Comparison of ENCODE assay signal across 8 cellular contexts in genomic region chr6:25279748-25280616, GRCh38. TPM values are rescaled to one million over a fixed set of nuclear protein-coding genes. Genes with fewer than 3 reads are reported as not detected.
DNase-seq lines count a peak whose midpoint lies in the region; ATAC-seq, FAIRE-seq and TF ChIP-seq lines count a peak whose summit lies in the region.

No MANE protein-coding gene starts in this region.

- no peaks in the 10 kb centered on the region for H3K9me2 ChIP-seq in PC-9 (ENCODE audit: insufficient read depth)

- H3K79me2 ChIP-seq in PC-9 (ENCODE audit: low read depth) (peaks cover 39% of the 10 kb centered on the region), K562 (ENCODE audit: control insufficient read depth, insufficient read depth, low read length) (no peaks in the 10 kb centered on the region)

- TF ChIP-seq POLR2A in K562 (conservative IDR thresholded peaks at IDR 0.05): no peak

- peak overlapping the region; percentile 88 for H3K4me2 ChIP-seq in PC-9
- H3K4me2 ChIP-seq in K562 (ENCODE audit: insufficient read depth, low read length): peak overlapping the region; percentile 77

- CTCF ChIA-PET in PC-9 (lab: Charles Lee) (interaction anchor here (0.6 to 1.9 kb wide), 12 partner anchors 14 to 312 kb away, joined by 3 to 17 read pairs (median 6); no protein-coding TSS in a partner anchor), K562 (lab: Yijun Ruan, JAX; ENCODE audit: low intra/inter-chr PET ratio) (interaction anchor here (1.0 to 1.1 kb wide), 3 partner anchors 57 to 322 kb away, joined by 3 read pairs; no protein-coding TSS in a partner anchor)

- TF ChIP-seq EP300 in K562 (IDR thresholded peaks at IDR 0.05; ENCODE audit: low read length): no peak

- H3K27me3 ChIP-seq in PC-9 (ENCODE audit: insufficient read depth, low read depth) (no peaks in the 10 kb centered on the region), K562 (ENCODE audit: control insufficient read depth in 2 of 2, insufficient read depth in 2 of 2, low read length in 2 of 2) (peaks cover 4 to 23% of the 10 kb centered on the region in 2 experiments)

- 0 out of 2 replicates have a peak, but pooled peaks cover 6% of the 10 kb centered on the region for H3F3A ChIP-seq in PC-9 (ENCODE audit: insufficient read depth, low read depth)

- H3K4me3 ChIP-seq in AG09309 (ENCODE audit: control insufficient read depth, low read depth, low read length) (peak overlapping the region; percentile 85), PC-9 (peak overlapping the region; percentile 96), K562 (peak overlapping the region; percentile 60; the same call in 1 of the 2 replicates)

- H4K20me1 ChIP-seq in PC-9 (ENCODE audit: insufficient read depth) (no peaks in the 10 kb centered on the region), K562 (replicated peaks; ENCODE audit: control insufficient read depth, insufficient read depth, low read length) (no peaks in the 10 kb centered on the region)

- in situ Hi-C loops in K562 (cut with MboI): loop anchor here (10.0 kb wide), 1 partner anchor 325 kb away; no protein-coding TSS in a partner anchor

- DNase-seq in AG09309 (ENCODE audit: low read depth): no peak
- peak; percentile 41 for DNase-seq in PC-9
- peak in 2 of 4 experiments; percentile 15 to 19 for DNase-seq in K562 (ENCODE audit: extremely low read depth in 1 of 4, low spot score in 3 of 4)
- peak; percentile 64 for DNase-seq in islet precursor cell
- DNase-seq in stimulated activated CD4-positive, alpha-beta T cell treated with anti-CD3 and anti-CD28 coated beads, Interleukin-2, amount 100 ng/mL, for 24 hours: peak; percentile 25 to 26
- DNase-seq in NK-92 (lab: John Stamatoyannopoulos, UW; ENCODE audit: unreplicated experiment): no peak
- DNase-seq in NCI-H1048 (lab: John Stamatoyannopoulos, UW): no peak

- H3K36me3 ChIP-seq in PC-9 (ENCODE audit: low read depth): peaks cover 4% of the 10 kb centered on the region; the same call in 1 of the 2 replicates
- no peaks in the 10 kb centered on the region for H3K36me3 ChIP-seq in K562 (ENCODE audit: control insufficient read depth, insufficient read depth, low read length)

- peak overlapping the region in 1 of 2 experiments; percentile 59; a peak in 1 of 4 replicates for H3K9ac ChIP-seq in K562 (ENCODE audit: insufficient read depth in 1 of 2, low read depth in 2 of 2, low read length in 2 of 2)

- peak overlapping the region; percentile 62; the same call in 1 of the 2 replicates for H3K27ac ChIP-seq in PC-9
- no peak overlapping the region for H3K27ac ChIP-seq in K562 (ENCODE audit: extremely low read depth, low read depth, low read length)

- TF ChIP-seq CTCF in AG09309 (IDR thresholded peaks at IDR 0.05; ENCODE audit: control insufficient read depth, insufficient read depth, low read depth, low read length, missing control alignments) (no peak), PC-9 (conservative IDR thresholded peaks at IDR 0.05) (no peak), K562 (IDR thresholded peaks at IDR 0.05 in 2 of 3, conservative IDR thresholded peaks at IDR 0.05 in 1 of 3; ENCODE audit: insufficient read depth in 2 of 3, low read depth in 1 of 3, low read length in 3 of 3) (no peak)

- H3K9me3 ChIP-seq in PC-9 (ENCODE audit: insufficient read depth, low read depth) (no peaks in the 10 kb centered on the region), K562 (replicated peaks; ENCODE audit: control insufficient read depth, insufficient read depth, low read depth, low read length) (no peaks in the 10 kb centered on the region)

- ATAC-seq in GM19467 (IDR thresholded peaks at IDR 0.05; ENCODE audit: unreplicated experiment): peak; percentile 32
- ATAC-seq in K562: no peak; the same call in 2 of the 3 replicates

- FAIRE-seq in K562 (lab: Jason Lieb, UNC): no peak

- no peaks in the 10 kb centered on the region for H3K9me1 ChIP-seq in K562 (ENCODE audit: control insufficient read depth, insufficient read depth, low read length)

- POLR2A ChIA-PET in PC-9 (lab: Charles Lee; ENCODE audit: unreplicated experiment): interaction anchor here (0.6 to 1.2 kb wide), 9 partner anchors 11 to 188 kb away, joined by 3 to 18 read pairs (median 8); no protein-coding TSS in a partner anchor
- POLR2A ChIA-PET in K562 (lab: Yijun Ruan, JAX): no interaction called here

- 46% methylated on average over 36 of the region's 38 CpGs for WGBS in K562 (ENCODE audit: insufficient coverage, low coverage, missing lambda C conversion rate)

- TSS peak; percentile 38 for BruUV-seq in PC-9 (replicated peaks; lab: Mats Ljungman, UMichigan)
- no TSS peak for BruUV-seq in K562 (replicated peaks; lab: Mats Ljungman, UMichigan)

- H3K4me1 ChIP-seq in PC-9 (replicated peaks; ENCODE audit: insufficient read depth) (peaks cover 21% of the 10 kb centered on the region), K562 (replicated peaks in 1 of 2; ENCODE audit: control insufficient read depth in 2 of 2, insufficient read depth in 2 of 2, low read length in 2 of 2) (peaks cover 2 to 17% of the 10 kb centered on the region in 2 experiments; a peak in 2 of 5 replicates)

- no peak for TF ChIP-seq RAD21 in K562 (CRISPR knock-in tag; conservative IDR thresholded peaks at IDR 0.05 in 1 of 2, IDR thresholded peaks at IDR 0.05 in 1 of 2)

- H2AFZ ChIP-seq in PC-9 (peak overlapping the region; percentile 96), K562 (ENCODE audit: low read depth, low read length) (0 out of 2 replicates have a peak overlapping the region, but pooled peaks have one; percentile 90)

- intact Hi-C loops in PC-9 (cut with micrococcal nuclease; ENCODE audit: unreplicated experiment): loop anchor here (1.0 kb wide), 2 partner anchors 32 to 57 kb away; no protein-coding TSS in a partner anchor
- intact Hi-C loops in K562 (cut with micrococcal nuclease): loop anchor here (1.0 to 10.0 kb wide), 4 partner anchors 210 to 611 kb away; no protein-coding TSS in a partner anchor

TF ChIP-seq in K562, 482 proteins besides CTCF, POLR2A, EP300 and RAD21:
- no peak for TF ChIP-seq SAFB (IDR thresholded peaks at IDR 0.05; ENCODE audit: borderline replicate concordance, low read depth, low read length)
- peak; percentile 94 for TF ChIP-seq ZKSCAN1 (IDR thresholded peaks at IDR 0.05; ENCODE audit: low read depth, low read length)

RNA-seq across cellular contexts. Expression of gene CARMIL1, which starts 0.8 kb away (rescaled TPM):
- 25.7 and 33.1 TPM in 2 replicates for total RNA-seq in PC-9 (2021)
- total RNA-seq in K562 (2011; cell fraction: chromatin; rRNA removed; ENCODE audit: low replicate concordance): 0.32 and 0.95 TPM in 2 replicates
- total RNA-seq in K562 (2011; cell fraction: nucleolus; rRNA removed): 0.26 TPM in 1 of 2 replicates, not detected in the other
- 0.15 TPM in 2 replicates for total RNA-seq in K562 (2011; cell fraction: nucleoplasm; rRNA removed)
- 0.04 and 0.32 TPM in 2 replicates for total RNA-seq in K562 (2014; rRNA removed)
- 0.11 and 0.13 TPM in 2 replicates for total RNA-seq in K562 (2014; rRNA removed; fragmentation: Illumina TruSeq; extraction: Trizol)
- 0.08 and 0.11 TPM in 2 replicates for total RNA-seq in K562 (2015; rRNA removed; fragmentation: Illumina TruSeq; extraction: Trizol)
- total RNA-seq in K562 (2021): 0.13 TPM in 2 replicates
- 0.05 and 0.08 TPM in 2 replicates for polyA plus RNA-seq in K562 (2011; rRNA removed)
- polyA plus RNA-seq in K562 (2011; cell fraction: cytosol; rRNA removed): 0.03 TPM in 2 replicates
- polyA plus RNA-seq in K562 (2011; cell fraction: nucleus; rRNA removed): 0.04 and 0.10 TPM in 2 replicates
- polyA plus RNA-seq in K562 (2012): 0.04 and 0.12 TPM in 2 replicates
- 0.04 and 0.09 TPM in 2 replicates for polyA plus RNA-seq in K562 (2014; fragmentation: Illumina TruSeq; extraction: Trizol)
- polyA plus RNA-seq in K562 (2014; fragmentation: Nextera tagmentation; extraction: Ambion mirVana): under 1 TPM in 1 of 2 experiments, not detected in 1; 0.08 TPM
- polyA plus RNA-seq in K562 (2014; rRNA removed): 0.04 TPM in 2 replicates
- polyA minus RNA-seq in K562 (2011; rRNA and poly(A)+ RNA removed): 0.18 and 0.21 TPM in 2 replicates
- 0.10 TPM in 1 of 2 replicates, not detected in the other for polyA minus RNA-seq in K562 (2011; cell fraction: cytosol; rRNA and poly(A)+ RNA removed)
- 0.13 and 0.22 TPM in 2 replicates for polyA minus RNA-seq in K562 (2011; cell fraction: nucleus; rRNA and poly(A)+ RNA removed)

Comparison
In these comparisons a context has a peak if more than half of its experiments do, and no peak if none do; other contexts are left out.
1. DNase-seq: peak in PC-9 (2 of 2), islet precursor cell (single experiment) and stimulated activated CD4-positive, alpha-beta T cell treated with anti-CD3 and anti-CD28 coated beads, Interleukin-2, amount 100 ng/mL, for 24 hours (2 of 2); none in AG09309 (single experiment), NK-92 (single experiment) and NCI-H1048 (single experiment).
2. RNA of gene CARMIL1, which starts 0.8 kb away (total RNA-seq): 25.7 to 33.1 TPM in PC-9; 0.04 to 0.95 TPM in K562; every median in the first group is over 10 times any median in the second.
3. Peak in every context shown above with its lines, with median percentiles within 50 percentile points of each other: H3K4me3 ChIP-seq.